16 cellular contexts compared by ENCODE assay signal in the genomic region with DNA sequence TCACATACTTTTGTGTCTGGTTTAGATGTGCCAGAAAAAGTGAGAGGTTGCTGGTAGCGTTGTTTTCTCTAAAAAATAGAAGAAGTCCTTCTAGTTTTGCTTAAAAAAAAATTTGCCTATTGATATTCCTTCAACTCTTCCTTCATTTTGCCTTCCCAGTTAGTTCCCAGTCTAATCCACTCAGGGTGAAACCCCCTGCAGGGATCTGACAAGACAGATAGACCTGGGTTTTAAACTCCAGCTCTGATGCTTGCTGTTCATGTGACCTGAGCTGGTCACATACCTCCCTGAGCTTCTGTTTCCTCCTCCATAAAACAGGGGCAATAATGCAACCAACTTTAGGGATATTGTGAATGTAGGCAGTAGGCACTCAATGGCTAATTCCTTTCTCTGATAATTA.
"Had no signal": no experiment of that assay in that cellular context is flagged by ENCODE, and none has a peak within 500 bp of the region (broad histone marks: within the 10 kb centered on the region; RNA-seq: fewer than 3 reads in every experiment).

No MANE protein-coding gene starts in this region.

- H3K9me3 Mint-ChIP-seq: activated naive CD8-positive, alpha-beta T cell treated with anti-CD3 and anti-CD28 coated beads for 36 hours; effector memory CD8-positive, alpha-beta T cell had no signal

- H3K27me3 Mint-ChIP-seq: activated naive CD8-positive, alpha-beta T cell treated with anti-CD3 and anti-CD28 coated beads for 36 hours; effector memory CD8-positive, alpha-beta T cell had no signal

- H3K4me3 ChIP-seq: body of pancreas, pancreas, thyroid gland had no signal

- H3K27ac ChIP-seq: body of pancreas, epithelial cell of prostate, pancreas, thyroid gland, VCaP had no signal

- H3K9me3 ChIP-seq: body of pancreas, pancreas, thyroid gland had no signal

- H3K4me3 Mint-ChIP-seq: activated CD4-positive, alpha-beta T cell treated with anti-CD3 and anti-CD28 coated beads for 36 hours; activated naive CD8-positive, alpha-beta T cell treated with anti-CD3 and anti-CD28 coated beads for 36 hours; effector memory CD8-positive, alpha-beta T cell had no signal

- H3K27ac Mint-ChIP-seq: activated CD4-positive, alpha-beta T cell treated with anti-CD3 and anti-CD28 coated beads for 36 hours; activated naive CD8-positive, alpha-beta T cell treated with anti-CD3 and anti-CD28 coated beads for 36 hours had no signal

- ATAC-seq: activated CD4-positive, alpha-beta T cell treated with anti-CD3 and anti-CD28 coated beads for 36 hours; body of pancreas; effector memory CD8-positive, alpha-beta T cell; pancreas had no signal

- H3K36me3 ChIP-seq: pancreas, thyroid gland had no signal

- H3K27me3 ChIP-seq: body of pancreas, pancreas, thyroid gland had no signal

- H3K36me3 Mint-ChIP-seq: activated naive CD8-positive, alpha-beta T cell treated with anti-CD3 and anti-CD28 coated beads for 36 hours had no signal

- DNase-seq: activated CD4-positive, alpha-beta T cell treated with anti-CD3 and anti-CD28 coated beads for 36 hours; activated CD8-positive, alpha-beta memory T cell treated with anti-CD3 and anti-CD28 coated beads, Interleukin-2, amount 50 U/mL, for 48 hours; activated gamma-delta T cell treated with Interleukin-2 at 50 U/mL for 16 hours; activated naive CD8-positive, alpha-beta T cell treated with anti-CD3 and anti-CD28 coated beads for 36 hours; amygdala; body of pancreas; dermis blood vessel endothelial cell; effector memory CD8-positive, alpha-beta T cell; foreskin melanocyte; pancreas; stimulated activated CD4-positive, alpha-beta T cell treated with anti-CD3 and anti-CD28 coated beads, Interleukin-12 subunit alpha, Interleukin-12 subunit beta, amount 100 ng/mL, for 4 hours; stimulated activated CD4-positive, alpha-beta T cell treated with anti-CD3 and anti-CD28 coated beads, Interleukin-2, amount 100 ng/mL, for 24 hours; T-helper 1 cell; thyroid gland had no signal
